ENCODE assay signal across 13 cellular contexts in genomic region chr22:20937031-20937793, GRCh38. TPM values are rescaled to one million over a fixed set of nuclear protein-coding genes. Genes with fewer than 3 reads are reported as not detected.
A peak's percentile ranks its signal among the peaks of the same experiment; 100 is the strongest.
DNase-seq lines count a peak whose midpoint lies in the region; ATAC-seq and TF ChIP-seq lines count a peak whose summit lies in the region.
"Had no signal": no experiment of that assay in that cellular context is flagged by ENCODE, and none has a peak within 500 bp of the region (broad histone marks: within the 10 kb centered on the region; RNA-seq: fewer than 3 reads in every experiment).

No MANE protein-coding gene starts in this region.

- no peaks in the 10 kb centered on the region for H3K27me3 ChIP-seq in CD4-positive, alpha-beta memory T cell (ENCODE audit: insufficient read depth, low read length)
- no peaks in the 10 kb centered on the region for H3K27me3 ChIP-seq in neuronal stem cell (ENCODE audit: control insufficient read depth in 3 of 3, insufficient read depth in 3 of 3, low read depth in 1 of 3, low read length in 3 of 3)
- no peaks in the 10 kb centered on the region for H3K27me3 ChIP-seq in prostate gland (replicated peaks; ENCODE audit: insufficient read depth)
- H3K27me3 ChIP-seq: SJSA1 had no signal

- H3K4ac ChIP-seq in neuronal stem cell (ENCODE audit: low read length) = no peak overlapping the region

- no peak overlapping the region for H2AFZ ChIP-seq in neuronal stem cell (ENCODE audit: low read length)

- H2AK5ac ChIP-seq in neuronal stem cell (ENCODE audit: low read depth, low read length) = no peak overlapping the region

- no peaks in the 10 kb centered on the region for H3K27me3 Mint-ChIP-seq in CD4-positive, alpha-beta memory T cell
- no peaks in the 10 kb centered on the region for H3K27me3 Mint-ChIP-seq in central memory CD8-positive, alpha-beta T cell

- peaks cover 28% of the 10 kb centered on the region for H3K36me3 ChIP-seq in CD4-positive, alpha-beta memory T cell (ENCODE audit: insufficient read depth, low read length)
- H3K36me3 ChIP-seq in HEK293 (ENCODE audit: control insufficient read depth in 2 of 2, insufficient read depth in 1 of 2, low read length in 2 of 2) = peaks cover 11 to 49% of the 10 kb centered on the region in 2 experiments; a peak in 2 of 3 replicates
- H3K36me3 ChIP-seq in neuronal stem cell (replicated peaks in 1 of 2; ENCODE audit: control insufficient read depth in 2 of 2, insufficient read depth in 2 of 2, low read length in 2 of 2) = peaks cover 27 to 85% of the 10 kb centered on the region in 2 donors
- H3K36me3 ChIP-seq in prostate gland = no peaks in the 10 kb centered on the region

- H3K9ac ChIP-seq in neuronal stem cell (ENCODE audit: low read depth, low read length, poor library complexity) = peak overlapping the region; percentile 63

- H3K4me1 ChIP-seq in CD4-positive, alpha-beta memory T cell (ENCODE audit: insufficient read depth, low read length) = peaks cover 82% of the 10 kb centered on the region
- H3K4me1 ChIP-seq in HEK293 (ENCODE audit: control insufficient read depth, insufficient read depth, low read length) = no peaks in the 10 kb centered on the region; the same call in 1 of the 2 replicates
- peaks cover 0 to 2% of the 10 kb centered on the region in 2 donors for H3K4me1 ChIP-seq in neuronal stem cell (ENCODE audit: control insufficient read depth in 2 of 2, insufficient read depth in 1 of 2, low read depth in 1 of 2, low read length in 2 of 2)
- peaks cover 5% of the 10 kb centered on the region for H3K4me1 ChIP-seq in prostate gland (replicated peaks)
- H3K4me1 ChIP-seq: SJSA1 had no signal

- peaks cover 53 to 96% (median 73%) of the 10 kb centered on the region in 4 donors for H3K4me1 Mint-ChIP-seq in CD4-positive, alpha-beta memory T cell
- H3K4me1 Mint-ChIP-seq in central memory CD8-positive, alpha-beta T cell = peaks cover 71% of the 10 kb centered on the region

- H3K9me3 ChIP-seq in CD4-positive, alpha-beta memory T cell (ENCODE audit: control insufficient read depth in 1 of 2, low read length in 2 of 2) = no peaks in the 10 kb centered on the region
- H3K9me3 ChIP-seq in HEK293 (ENCODE audit: control insufficient read depth, insufficient read depth, low read depth, low read length) (no peaks in the 10 kb centered on the region), neuronal stem cell (replicated peaks in 1 of 2; ENCODE audit: control insufficient read depth in 2 of 2, insufficient read depth in 1 of 2, low read depth in 1 of 2, low read length in 2 of 2) (no peaks in the 10 kb centered on the region), prostate gland (no peaks in the 10 kb centered on the region)
- H3K9me3 ChIP-seq: SJSA1 had no signal

- H2BK15ac ChIP-seq in neuronal stem cell (ENCODE audit: low read length) = no peak overlapping the region

- intact Hi-C loops in CD4-positive, alpha-beta memory T cell (cut with micrococcal nuclease) = no loop called here
- intact Hi-C loops in prostate gland (cut with DNase I) = no loop called here

- POLR2A ChIA-PET in CD4-positive, alpha-beta memory T cell (lab: Charles Lee; ENCODE audit: partially characterized antibody) = no interaction called here
- POLR2A ChIA-PET in HEK293 (lab: Yijun Ruan, JAX) = interaction anchor here (0.7 to 2.5 kb wide), 3 partner anchors 13 to 45 kb away, joined by 3 to 10 read pairs (median 3); partner anchors contain the start of gene LZTR1

- no peak overlapping the region for H3K4me2 ChIP-seq in neuronal stem cell (ENCODE audit: insufficient read depth, low read length, poor library complexity, severe bottlenecking)

- no peaks in the 10 kb centered on the region for H3K9me3 Mint-ChIP-seq in CD4-positive, alpha-beta memory T cell
- no peaks in the 10 kb centered on the region for H3K9me3 Mint-ChIP-seq in central memory CD8-positive, alpha-beta T cell

- H3K27ac Mint-ChIP-seq in CD4-positive, alpha-beta memory T cell = peak overlapping the region in 5 of 7 donors; percentile 34 to 83 (median 72)
- H3K27ac Mint-ChIP-seq in central memory CD8-positive, alpha-beta T cell (ENCODE audit: low read depth) = peak overlapping the region; percentile 83

- no peak overlapping the region for H3K18ac ChIP-seq in neuronal stem cell (ENCODE audit: low read length)

- H3K23ac ChIP-seq in neuronal stem cell (ENCODE audit: low read depth, low read length, poor library complexity) = peak overlapping the region; percentile 16

- ATAC-seq in central memory CD8-positive, alpha-beta T cell (replicated peaks; ENCODE audit: extremely low read depth, poor library complexity, severe bottlenecking) = no peak
- ATAC-seq in GM21381 (IDR thresholded peaks at IDR 0.05; ENCODE audit: unreplicated experiment) = no peak

- peaks cover 8% of the 10 kb centered on the region for H3K79me1 ChIP-seq in neuronal stem cell (ENCODE audit: low read depth, low read length)

- peaks cover 33 to 67% of the 10 kb centered on the region in 2 donors for H3K36me3 Mint-ChIP-seq in CD4-positive, alpha-beta memory T cell
- H3K36me3 Mint-ChIP-seq in central memory CD8-positive, alpha-beta T cell (ENCODE audit: insufficient read depth) = peaks cover 45% of the 10 kb centered on the region

- DNase-seq in CD4-positive, alpha-beta memory T cell = no peak
- DNase-seq in central memory CD8-positive, alpha-beta T cell (ENCODE audit: low spot score in 2 of 2) = no peak
- DNase-seq in neuronal stem cell (ENCODE audit: low spot score) (no peak), DMS79 (lab: John Stamatoyannopoulos, UW) (no peak), prostate gland (ENCODE audit: low spot score) (no peak)
- no peak for DNase-seq in stimulated activated CD4-positive, alpha-beta T cell treated with anti-CD3 and anti-CD28 coated beads, Interleukin-15, amount 100 ng/mL, for 24 hours
- DNase-seq: activated CD4-positive, alpha-beta T cell treated with anti-CD3 and anti-CD28 coated beads, Interleukin-2, amount 50 U/mL, for 4 hours; amygdala; KG1; occipital lobe had no signal

- TF ChIP-seq CTCF in HEK293 (tag by site-specific recombination; IDR thresholded peaks at IDR 0.05) (no peak), prostate gland (IDR thresholded peaks at IDR 0.05) (no peak)

- peak overlapping the region; percentile 63 for H3K14ac ChIP-seq in neuronal stem cell (ENCODE audit: low read length)

- H4K91ac ChIP-seq in neuronal stem cell (ENCODE audit: low read depth, low read length, poor library complexity) = no peak overlapping the region

- WGBS in neuronal stem cell (ENCODE audit: extremely low coverage in 2 of 2, insufficient read length in 2 of 2, insufficient replicate concordance in 1 of 2), 2 donors = no CpG with 5 or more reads among the region's 12 CpGs
- WGBS in prostate gland = 62% methylated on average over 12 of the region's 12 CpGs

- no peak overlapping the region for H2BK12ac ChIP-seq in neuronal stem cell (ENCODE audit: low read length)

- H4K8ac ChIP-seq in neuronal stem cell (ENCODE audit: low read depth, low read length) = no peak overlapping the region

- CTCF ChIA-PET in CD4-positive, alpha-beta memory T cell (lab: Charles Lee; ENCODE audit: partially characterized antibody) = interaction anchor here (1.0 kb wide), 1 partner anchor 15 kb away, joined by 4 read pairs; no protein-coding TSS in a partner anchor
- CTCF ChIA-PET in HEK293 (lab: Yijun Ruan, JAX) = interaction anchor here (0.6 to 1.9 kb wide), 6 partner anchors 13 to 166 kb away, joined by 3 to 7 read pairs (median 3); no protein-coding TSS in a partner anchor

- no peak overlapping the region for H2BK5ac ChIP-seq in neuronal stem cell (ENCODE audit: low read length)

- no peak overlapping the region for H3K27ac ChIP-seq in CD4-positive, alpha-beta memory T cell (ENCODE audit: low read depth, low read length)
- H3K27ac ChIP-seq in HEK293 (ENCODE audit: extremely low read depth, low read depth, low read length) (0 out of 2 replicates have a peak overlapping the region, but pooled peaks have one; percentile 7), neuronal stem cell (replicated peaks; ENCODE audit: low read length) (no peak overlapping the region), prostate gland (no peak overlapping the region)
- H3K27ac ChIP-seq: SJSA1 had no signal

- TF ChIP-seq POLR2A in prostate gland (IDR thresholded peaks at IDR 0.05) = no peak

- no peak overlapping the region for H3K4me3 ChIP-seq in CD4-positive, alpha-beta memory T cell (ENCODE audit: low read length in 2 of 2)
- H3K4me3 ChIP-seq in HEK293 (ENCODE audit: low read depth, low read length) = no peak overlapping the region
- no peak overlapping the region for H3K4me3 ChIP-seq in neuronal stem cell (ENCODE audit: low read length in 2 of 2)
- no peak overlapping the region for H3K4me3 ChIP-seq in prostate gland
- H3K4me3 ChIP-seq: SJSA1 had no signal

- no peak overlapping the region for H2BK120ac ChIP-seq in neuronal stem cell (ENCODE audit: low read depth, low read length)

- peak overlapping the region; percentile 29 to 81 (median 67) for H3K4me3 Mint-ChIP-seq in CD4-positive, alpha-beta memory T cell
- peak overlapping the region; percentile 54 for H3K4me3 Mint-ChIP-seq in central memory CD8-positive, alpha-beta T cell

TF ChIP-seq in HEK293, 187 proteins besides CTCF, POLR2A, EP300 and RAD21 (continues in another document):
- TF ChIP-seq ZBTB20 (tag by site-specific recombination; IDR thresholded peaks at IDR 0.05) (no peak), EGR2 (tag by site-specific recombination; IDR thresholded peaks at IDR 0.05; ENCODE audit: low read depth) (peak; percentile 95), ZNF404 (tag by site-specific recombination; IDR thresholded peaks at IDR 0.05) (no peak), ZNF521 (tag by site-specific recombination; IDR thresholded peaks at IDR 0.05) (no peak)

RNA-seq across cellular contexts. Expression of gene CRKL, which starts 20.0 kb away (rescaled TPM):
- 10 to 100 TPM; 85.1 to 86.5 TPM for total RNA-seq in CD4-positive, alpha-beta memory T cell
- polyA plus RNA-seq in CD4-positive, alpha-beta memory T cell = 10 to 100 TPM; 39.9 to 51.3 TPM
- polyA plus RNA-seq in neuronal stem cell (2013, experiment 1 of 2) = 72.3 TPM
- polyA plus RNA-seq in neuronal stem cell (2013, experiment 2 of 2) = 74.4 TPM
- total RNA-seq in prostate gland = 10 to 100 TPM; 41.6 to 72.0 TPM

RNA-seq across cellular contexts. Expression of gene AIFM3, which starts 29.8 kb away (rescaled TPM):
- total RNA-seq in CD4-positive, alpha-beta memory T cell = 1 to 10 TPM in 1 of 2 experiments, under 1 TPM in 1; 0.55 to 1.0 TPM
- not detected for polyA plus RNA-seq in CD4-positive, alpha-beta memory T cell
- 3.9 TPM for polyA plus RNA-seq in neuronal stem cell (2013, experiment 1 of 2)
- 4.0 TPM for polyA plus RNA-seq in neuronal stem cell (2013, experiment 2 of 2)
- 1 to 10 TPM; 1.4 to 1.8 TPM for total RNA-seq in prostate gland
- total RNA-seq: SJSA1 had no signal

RNA-seq across cellular contexts. Expression of gene LZTR1, which starts 44.9 kb away (rescaled TPM):
- 100 to 1,000 TPM; 112 to 114 TPM for total RNA-seq in CD4-positive, alpha-beta memory T cell
- 10 to 100 TPM in 1 of 2 donors, 1 to 10 TPM in 1; 5.5 to 18.1 TPM for polyA plus RNA-seq in CD4-positive, alpha-beta memory T cell
- 16.5 TPM for polyA plus RNA-seq in neuronal stem cell (2013, experiment 1 of 2)
- 16.1 TPM for polyA plus RNA-seq in neuronal stem cell (2013, experiment 2 of 2)
- 10 to 100 TPM; 41.5 to 48.9 TPM for total RNA-seq in prostate gland
